1 cellular context compared by ENCODE assay signal in the genomic region with DNA sequence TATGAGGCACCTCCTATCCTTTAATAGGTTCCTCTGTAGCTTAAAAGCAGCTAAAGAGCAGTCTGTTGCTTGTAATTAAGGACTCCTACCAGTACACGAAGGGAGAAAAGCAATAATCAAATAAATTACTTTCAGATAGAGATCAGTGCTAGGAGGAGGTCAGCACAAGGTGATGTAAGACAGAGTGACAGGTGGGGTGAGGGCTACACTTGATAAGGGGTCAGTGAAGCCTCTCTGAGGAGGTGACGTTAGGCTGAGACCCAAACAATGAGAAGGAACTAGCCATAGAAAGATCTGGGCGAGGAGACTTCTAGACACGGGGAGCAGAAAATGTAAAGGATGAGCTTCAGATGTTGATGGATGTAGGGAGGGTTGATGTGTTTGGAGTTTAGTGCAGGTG.
A peak's percentile ranks its signal among the peaks of the same experiment; 100 is the strongest.
TF ChIP-seq lines count a peak whose summit lies in the region.

No MANE protein-coding gene starts in this region.

TF ChIP-seq in K562, 482 proteins besides CTCF, POLR2A, EP300 and RAD21 (continued from another document):
- TF ChIP-seq, protein P1, sequence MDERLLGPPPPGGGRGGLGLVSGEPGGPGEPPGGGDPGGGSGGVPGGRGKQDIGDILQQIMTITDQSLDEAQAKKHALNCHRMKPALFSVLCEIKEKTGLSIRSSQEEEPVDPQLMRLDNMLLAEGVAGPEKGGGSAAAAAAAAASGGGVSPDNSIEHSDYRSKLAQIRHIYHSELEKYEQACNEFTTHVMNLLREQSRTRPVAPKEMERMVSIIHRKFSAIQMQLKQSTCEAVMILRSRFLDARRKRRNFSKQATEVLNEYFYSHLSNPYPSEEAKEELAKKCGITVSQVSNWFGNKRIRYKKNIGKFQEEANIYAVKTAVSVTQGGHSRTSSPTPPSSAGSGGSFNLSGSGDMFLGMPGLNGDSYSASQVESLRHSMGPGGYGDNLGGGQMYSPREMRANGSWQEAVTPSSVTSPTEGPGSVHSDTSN (CRISPR knock-in tag; IDR thresholded peaks at IDR 0.05; ENCODE audit: low read depth): no peak
- TF ChIP-seq, protein P1 (tag; conservative IDR thresholded peaks at IDR 0.05; ENCODE audit: low read depth): 0 out of 2 replicates have a peak, but pooled peaks have one; percentile 31
- TF ChIP-seq ZNF785 (CRISPR knock-in tag; IDR thresholded peaks at IDR 0.05) (no peak), BCL6 (CRISPR knock-in tag; IDR thresholded peaks at IDR 0.05) (no peak), ATF7 (IDR thresholded peaks at IDR 0.05) (0 out of 2 replicates have a peak, but pooled peaks have one; percentile 13), CTBP1 (IDR thresholded peaks at IDR 0.05; ENCODE audit: borderline replicate concordance) (peak; percentile 45), ESRRB (CRISPR knock-in tag; IDR thresholded peaks at IDR 0.05; ENCODE audit: borderline replicate concordance) (no peak), RBM14 (IDR thresholded peaks at IDR 0.05; ENCODE audit: borderline replicate concordance, insufficient read depth, low read depth, low read length) (no peak), ZNF165 (CRISPR knock-in tag; IDR thresholded peaks at IDR 0.05; ENCODE audit: borderline replicate concordance) (no peak), MEIS2 (IDR thresholded peaks at IDR 0.05; ENCODE audit: partially characterized antibody) (peak; percentile 73), SMARCA4 (IDR thresholded peaks at IDR 0.05) (0 out of 2 replicates have a peak, but pooled peaks have one; percentile 21), BACH1 (tag; IDR thresholded peaks at IDR 0.05) (0 out of 2 replicates have a peak, but pooled peaks have one; percentile 6), RCOR1 (IDR thresholded peaks at IDR 0.05; ENCODE audit: borderline replicate concordance in 1 of 2, low read depth in 2 of 2, low read length in 2 of 2) (0 out of 4 replicates have a peak, but pooled peaks of 1 of the 2 experiments have one; percentile 6), ZEB2 (IDR thresholded peaks at IDR 0.05) (peak; percentile 71)
- TF ChIP-seq, protein P2, sequence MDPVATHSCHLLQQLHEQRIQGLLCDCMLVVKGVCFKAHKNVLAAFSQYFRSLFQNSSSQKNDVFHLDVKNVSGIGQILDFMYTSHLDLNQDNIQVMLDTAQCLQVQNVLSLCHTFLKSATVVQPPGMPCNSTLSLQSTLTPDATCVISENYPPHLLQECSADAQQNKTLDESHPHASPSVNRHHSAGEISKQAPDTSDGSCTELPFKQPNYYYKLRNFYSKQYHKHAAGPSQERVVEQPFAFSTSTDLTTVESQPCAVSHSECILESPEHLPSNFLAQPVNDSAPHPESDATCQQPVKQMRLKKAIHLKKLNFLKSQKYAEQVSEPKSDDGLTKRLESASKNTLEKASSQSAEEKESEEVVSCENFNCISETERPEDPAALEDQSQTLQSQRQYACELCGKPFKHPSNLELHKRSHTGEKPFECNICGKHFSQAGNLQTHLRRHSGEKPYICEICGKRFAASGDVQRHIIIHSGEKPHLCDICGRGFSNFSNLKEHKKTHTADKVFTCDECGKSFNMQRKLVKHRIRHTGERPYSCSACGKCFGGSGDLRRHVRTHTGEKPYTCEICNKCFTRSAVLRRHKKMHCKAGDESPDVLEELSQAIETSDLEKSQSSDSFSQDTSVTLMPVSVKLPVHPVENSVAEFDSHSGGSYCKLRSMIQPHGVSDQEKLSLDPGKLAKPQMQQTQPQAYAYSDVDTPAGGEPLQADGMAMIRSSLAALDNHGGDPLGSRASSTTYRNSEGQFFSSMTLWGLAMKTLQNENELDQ (CRISPR knock-in tag; IDR thresholded peaks at IDR 0.05; ENCODE audit: borderline replicate concordance): no peak
- TF ChIP-seq, protein P3, sequence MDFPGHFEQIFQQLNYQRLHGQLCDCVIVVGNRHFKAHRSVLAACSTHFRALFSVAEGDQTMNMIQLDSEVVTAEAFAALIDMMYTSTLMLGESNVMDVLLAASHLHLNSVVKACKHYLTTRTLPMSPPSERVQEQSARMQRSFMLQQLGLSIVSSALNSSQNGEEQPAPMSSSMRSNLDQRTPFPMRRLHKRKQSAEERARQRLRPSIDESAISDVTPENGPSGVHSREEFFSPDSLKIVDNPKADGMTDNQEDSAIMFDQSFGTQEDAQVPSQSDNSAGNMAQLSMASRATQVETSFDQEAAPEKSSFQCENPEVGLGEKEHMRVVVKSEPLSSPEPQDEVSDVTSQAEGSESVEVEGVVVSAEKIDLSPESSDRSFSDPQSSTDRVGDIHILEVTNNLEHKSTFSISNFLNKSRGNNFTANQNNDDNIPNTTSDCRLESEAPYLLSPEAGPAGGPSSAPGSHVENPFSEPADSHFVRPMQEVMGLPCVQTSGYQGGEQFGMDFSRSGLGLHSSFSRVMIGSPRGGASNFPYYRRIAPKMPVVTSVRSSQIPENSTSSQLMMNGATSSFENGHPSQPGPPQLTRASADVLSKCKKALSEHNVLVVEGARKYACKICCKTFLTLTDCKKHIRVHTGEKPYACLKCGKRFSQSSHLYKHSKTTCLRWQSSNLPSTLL (IDR thresholded peaks at IDR 0.05): no peak
- TF ChIP-seq, protein P4, sequence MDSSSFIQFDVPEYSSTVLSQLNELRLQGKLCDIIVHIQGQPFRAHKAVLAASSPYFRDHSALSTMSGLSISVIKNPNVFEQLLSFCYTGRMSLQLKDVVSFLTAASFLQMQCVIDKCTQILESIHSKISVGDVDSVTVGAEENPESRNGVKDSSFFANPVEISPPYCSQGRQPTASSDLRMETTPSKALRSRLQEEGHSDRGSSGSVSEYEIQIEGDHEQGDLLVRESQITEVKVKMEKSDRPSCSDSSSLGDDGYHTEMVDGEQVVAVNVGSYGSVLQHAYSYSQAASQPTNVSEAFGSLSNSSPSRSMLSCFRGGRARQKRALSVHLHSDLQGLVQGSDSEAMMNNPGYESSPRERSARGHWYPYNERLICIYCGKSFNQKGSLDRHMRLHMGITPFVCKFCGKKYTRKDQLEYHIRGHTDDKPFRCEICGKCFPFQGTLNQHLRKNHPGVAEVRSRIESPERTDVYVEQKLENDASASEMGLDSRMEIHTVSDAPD (CRISPR knock-in tag; IDR thresholded peaks at IDR 0.05): no peak
- TF ChIP-seq, protein P5, sequence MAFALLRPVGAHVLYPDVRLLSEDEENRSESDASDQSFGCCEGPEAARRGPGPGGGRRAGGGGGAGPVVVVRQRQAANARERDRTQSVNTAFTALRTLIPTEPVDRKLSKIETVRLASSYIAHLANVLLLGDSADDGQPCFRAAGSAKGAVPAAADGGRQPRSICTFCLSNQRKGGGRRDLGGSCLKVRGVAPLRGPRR (CRISPR knock-in tag; IDR thresholded peaks at IDR 0.05): no peak
- TF ChIP-seq, protein P6, sequence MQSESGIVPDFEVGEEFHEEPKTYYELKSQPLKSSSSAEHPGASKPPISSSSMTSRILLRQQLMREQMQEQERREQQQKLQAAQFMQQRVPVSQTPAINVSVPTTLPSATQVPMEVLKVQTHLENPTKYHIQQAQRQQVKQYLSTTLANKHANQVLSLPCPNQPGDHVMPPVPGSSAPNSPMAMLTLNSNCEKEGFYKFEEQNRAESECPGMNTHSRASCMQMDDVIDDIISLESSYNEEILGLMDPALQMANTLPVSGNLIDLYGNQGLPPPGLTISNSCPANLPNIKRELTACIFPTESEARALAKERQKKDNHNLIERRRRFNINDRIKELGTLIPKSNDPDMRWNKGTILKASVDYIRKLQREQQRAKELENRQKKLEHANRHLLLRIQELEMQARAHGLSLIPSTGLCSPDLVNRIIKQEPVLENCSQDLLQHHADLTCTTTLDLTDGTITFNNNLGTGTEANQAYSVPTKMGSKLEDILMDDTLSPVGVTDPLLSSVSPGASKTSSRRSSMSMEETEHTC (IDR thresholded peaks at IDR 0.05): no peak
- TF ChIP-seq, protein P7, sequence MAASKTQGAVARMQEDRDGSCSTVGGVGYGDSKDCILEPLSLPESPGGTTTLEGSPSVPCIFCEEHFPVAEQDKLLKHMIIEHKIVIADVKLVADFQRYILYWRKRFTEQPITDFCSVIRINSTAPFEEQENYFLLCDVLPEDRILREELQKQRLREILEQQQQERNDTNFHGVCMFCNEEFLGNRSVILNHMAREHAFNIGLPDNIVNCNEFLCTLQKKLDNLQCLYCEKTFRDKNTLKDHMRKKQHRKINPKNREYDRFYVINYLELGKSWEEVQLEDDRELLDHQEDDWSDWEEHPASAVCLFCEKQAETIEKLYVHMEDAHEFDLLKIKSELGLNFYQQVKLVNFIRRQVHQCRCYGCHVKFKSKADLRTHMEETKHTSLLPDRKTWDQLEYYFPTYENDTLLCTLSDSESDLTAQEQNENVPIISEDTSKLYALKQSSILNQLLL (CRISPR knock-in tag; IDR thresholded peaks at IDR 0.05; ENCODE audit: borderline replicate concordance): no peak
- TF ChIP-seq, protein P8, sequence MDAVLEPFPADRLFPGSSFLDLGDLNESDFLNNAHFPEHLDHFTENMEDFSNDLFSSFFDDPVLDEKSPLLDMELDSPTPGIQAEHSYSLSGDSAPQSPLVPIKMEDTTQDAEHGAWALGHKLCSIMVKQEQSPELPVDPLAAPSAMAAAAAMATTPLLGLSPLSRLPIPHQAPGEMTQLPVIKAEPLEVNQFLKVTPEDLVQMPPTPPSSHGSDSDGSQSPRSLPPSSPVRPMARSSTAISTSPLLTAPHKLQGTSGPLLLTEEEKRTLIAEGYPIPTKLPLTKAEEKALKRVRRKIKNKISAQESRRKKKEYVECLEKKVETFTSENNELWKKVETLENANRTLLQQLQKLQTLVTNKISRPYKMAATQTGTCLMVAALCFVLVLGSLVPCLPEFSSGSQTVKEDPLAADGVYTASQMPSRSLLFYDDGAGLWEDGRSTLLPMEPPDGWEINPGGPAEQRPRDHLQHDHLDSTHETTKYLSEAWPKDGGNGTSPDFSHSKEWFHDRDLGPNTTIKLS (IDR thresholded peaks at IDR 0.05; ENCODE audit: borderline replicate concordance, low read depth): no peak
- TF ChIP-seq, protein P9, sequence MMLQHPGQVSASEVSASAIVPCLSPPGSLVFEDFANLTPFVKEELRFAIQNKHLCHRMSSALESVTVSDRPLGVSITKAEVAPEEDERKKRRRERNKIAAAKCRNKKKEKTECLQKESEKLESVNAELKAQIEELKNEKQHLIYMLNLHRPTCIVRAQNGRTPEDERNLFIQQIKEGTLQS (IDR thresholded peaks at IDR 0.05): peak; percentile 33; the same call in 1 of the 2 replicates
- TF ChIP-seq, protein P9 (CRISPR knock-in tag; conservative IDR thresholded peaks at IDR 0.05): no peak
- TF ChIP-seq, protein P10, sequence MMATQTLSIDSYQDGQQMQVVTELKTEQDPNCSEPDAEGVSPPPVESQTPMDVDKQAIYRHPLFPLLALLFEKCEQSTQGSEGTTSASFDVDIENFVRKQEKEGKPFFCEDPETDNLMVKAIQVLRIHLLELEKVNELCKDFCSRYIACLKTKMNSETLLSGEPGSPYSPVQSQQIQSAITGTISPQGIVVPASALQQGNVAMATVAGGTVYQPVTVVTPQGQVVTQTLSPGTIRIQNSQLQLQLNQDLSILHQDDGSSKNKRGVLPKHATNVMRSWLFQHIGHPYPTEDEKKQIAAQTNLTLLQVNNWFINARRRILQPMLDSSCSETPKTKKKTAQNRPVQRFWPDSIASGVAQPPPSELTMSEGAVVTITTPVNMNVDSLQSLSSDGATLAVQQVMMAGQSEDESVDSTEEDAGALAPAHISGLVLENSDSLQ (IDR thresholded peaks at IDR 0.05): peak; percentile 79
TF ChIP-seq in K562: peak in this region for 11.
